ENCODE assay signal across 11 cellular contexts in the genomic region with DNA sequence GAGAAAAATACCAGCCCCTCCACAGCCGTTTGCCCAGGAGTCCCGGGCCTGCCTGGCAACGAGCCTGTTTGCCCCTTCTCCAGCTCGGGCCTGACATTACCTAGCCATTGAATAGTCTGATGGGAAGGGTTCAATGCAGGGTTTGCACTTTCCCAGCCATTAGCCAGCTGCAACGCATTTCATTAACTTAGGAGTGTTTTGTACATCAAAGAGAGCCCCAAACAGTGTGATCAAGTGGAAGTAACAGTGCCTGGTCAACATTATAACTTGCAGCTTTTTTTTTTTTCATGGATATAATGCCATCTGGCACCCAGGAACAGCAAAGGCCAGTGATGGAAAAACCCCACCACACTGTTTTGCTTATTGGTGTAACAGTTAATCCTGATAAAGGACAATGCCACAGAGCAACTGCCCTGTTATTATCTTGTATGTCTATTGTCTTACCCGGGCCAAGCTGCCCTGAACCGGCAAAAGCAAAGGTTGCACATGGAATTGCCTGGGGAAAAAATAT. TPM values are rescaled to one million over a fixed set of nuclear protein-coding genes. Genes with fewer than 3 reads are reported as not detected.
A peak's percentile ranks its signal among the peaks of the same experiment; 100 is the strongest.
DNase-seq lines count a peak whose midpoint lies in the region; ATAC-seq and TF ChIP-seq lines count a peak whose summit lies in the region.
"Had no signal": no experiment of that assay in that cellular context is flagged by ENCODE, and none has a peak within 500 bp of the region (broad histone marks: within the 10 kb centered on the region; RNA-seq: fewer than 3 reads in every experiment).

No MANE protein-coding gene starts in this region.

- H3K4me3 Mint-ChIP-seq in activated naive CD8-positive, alpha-beta T cell: peak overlapping the region; percentile 48
- peak overlapping the region; percentile 62 for H3K4me3 Mint-ChIP-seq in nephron progenitor cell
- H3K4me3 Mint-ChIP-seq: activated CD4-positive, alpha-beta memory T cell treated with anti-CD3 and anti-CD28 coated beads, Interleukin-2, amount 10 ng/mL, durations not matched to agents 7 days and 5 days; stimulated activated naive CD8-positive, alpha-beta T cell treated with anti-CD3 and anti-CD28 coated beads, Interleukin-15, Interleukin-2, amounts not matched to agents 100 ng/mL and 50 ng/mL, for 24 hours had no signal

- no peak for TF ChIP-seq EP300 in suprapubic skin (IDR thresholded peaks at IDR 0.05)

- TF ChIP-seq CTCF in nephron progenitor cell (IDR thresholded peaks at IDR 0.05): no peak
- no peak for TF ChIP-seq CTCF in suprapubic skin (IDR thresholded peaks at IDR 0.05)
- no peak for TF ChIP-seq CTCF in psoas muscle (IDR thresholded peaks at IDR 0.05)

- TF ChIP-seq POLR2A in suprapubic skin (IDR thresholded peaks at IDR 0.05): no peak

- WGBS in suprapubic skin: 47% methylated on average over 7 of the region's 7 CpGs
- WGBS in psoas muscle, 3 donors: 30 to 50% (median 37%) methylated on average over 7 of the region's 7 CpGs

- H3K4me3 ChIP-seq in suprapubic skin (no peak overlapping the region), psoas muscle (no peak overlapping the region)
- H3K4me3 ChIP-seq: left lung had no signal

- no peaks in the 10 kb centered on the region for H3K9me3 ChIP-seq in suprapubic skin
- no peaks in the 10 kb centered on the region for H3K9me3 ChIP-seq in psoas muscle
- H3K9me3 ChIP-seq: left lung had no signal

- DNase-seq in DMS79 (lab: John Stamatoyannopoulos, UW): peak; percentile 14
- peak; percentile 90 for DNase-seq in NCI-H146 (lab: John Stamatoyannopoulos, UW)
- DNase-seq in nephron progenitor cell: no peak
- DNase-seq in suprapubic skin (ENCODE audit: low spot score in 2 of 2): no peak
- no peak for DNase-seq in NCI-H226
- no peak for DNase-seq in psoas muscle
- DNase-seq: activated CD4-positive, alpha-beta memory T cell treated with anti-CD3 and anti-CD28 coated beads, Interleukin-2, amount 10 ng/mL, durations not matched to agents 7 days and 5 days; left lung had no signal

- no peaks in the 10 kb centered on the region for H3K27me3 Mint-ChIP-seq in activated naive CD8-positive, alpha-beta T cell
- H3K27me3 Mint-ChIP-seq in nephron progenitor cell (ENCODE audit: low read depth, poor library complexity): peaks cover 4% of the 10 kb centered on the region
- H3K27me3 Mint-ChIP-seq: activated CD4-positive, alpha-beta memory T cell treated with anti-CD3 and anti-CD28 coated beads, Interleukin-2, amount 10 ng/mL, durations not matched to agents 7 days and 5 days; stimulated activated naive CD8-positive, alpha-beta T cell treated with anti-CD3 and anti-CD28 coated beads, Interleukin-15, Interleukin-2, amounts not matched to agents 100 ng/mL and 50 ng/mL, for 24 hours had no signal

- intact Hi-C loops in psoas muscle (cut with DNase I): no loop called here

- H3K9me3 Mint-ChIP-seq in activated naive CD8-positive, alpha-beta T cell (ENCODE audit: low read depth): no peaks in the 10 kb centered on the region
- peaks cover 3% of the 10 kb centered on the region for H3K9me3 Mint-ChIP-seq in nephron progenitor cell
- H3K9me3 Mint-ChIP-seq: activated CD4-positive, alpha-beta memory T cell treated with anti-CD3 and anti-CD28 coated beads, Interleukin-2, amount 10 ng/mL, durations not matched to agents 7 days and 5 days; stimulated activated naive CD8-positive, alpha-beta T cell treated with anti-CD3 and anti-CD28 coated beads, Interleukin-15, Interleukin-2, amounts not matched to agents 100 ng/mL and 50 ng/mL, for 24 hours had no signal

- H3K27ac ChIP-seq in suprapubic skin: no peak overlapping the region
- no peak overlapping the region for H3K27ac ChIP-seq in psoas muscle
- H3K27ac ChIP-seq: left lung had no signal

- H3K27ac Mint-ChIP-seq in activated naive CD8-positive, alpha-beta T cell: peak overlapping the region; percentile 91
- H3K27ac Mint-ChIP-seq in nephron progenitor cell: peak overlapping the region; percentile 92
- H3K27ac Mint-ChIP-seq: activated CD4-positive, alpha-beta memory T cell treated with anti-CD3 and anti-CD28 coated beads, Interleukin-2, amount 10 ng/mL, durations not matched to agents 7 days and 5 days; stimulated activated naive CD8-positive, alpha-beta T cell treated with anti-CD3 and anti-CD28 coated beads, Interleukin-15, Interleukin-2, amounts not matched to agents 100 ng/mL and 50 ng/mL, for 24 hours had no signal

- H3K4me1 ChIP-seq in suprapubic skin: peaks cover 35% of the 10 kb centered on the region
- no peaks in the 10 kb centered on the region for H3K4me1 ChIP-seq in psoas muscle

- peaks cover 79% of the 10 kb centered on the region for H3K4me1 Mint-ChIP-seq in activated naive CD8-positive, alpha-beta T cell (ENCODE audit: low read depth)
- H3K4me1 Mint-ChIP-seq in nephron progenitor cell: peaks cover 43% of the 10 kb centered on the region

- H3K36me3 ChIP-seq in suprapubic skin: no peaks in the 10 kb centered on the region
- H3K36me3 ChIP-seq in psoas muscle (ENCODE audit: insufficient read depth in 1 of 2, low read depth in 1 of 2): no peaks in the 10 kb centered on the region
- H3K36me3 ChIP-seq: left lung had no signal

- H3K27me3 ChIP-seq in suprapubic skin (no peaks in the 10 kb centered on the region), psoas muscle (ENCODE audit: insufficient read depth in 3 of 3, low read length in 2 of 3) (no peaks in the 10 kb centered on the region)
- H3K27me3 ChIP-seq: left lung had no signal

- peaks cover 8% of the 10 kb centered on the region for H3K36me3 Mint-ChIP-seq in activated naive CD8-positive, alpha-beta T cell
- no peaks in the 10 kb centered on the region for H3K36me3 Mint-ChIP-seq in nephron progenitor cell (ENCODE audit: low read depth)

- no peak for ATAC-seq in psoas muscle
- no peak for ATAC-seq in GM18868 (IDR thresholded peaks at IDR 0.05; ENCODE audit: unreplicated experiment)
- ATAC-seq: left lung had no signal

RNA-seq across cellular contexts. Expression of gene BTG1, which starts 38.0 kb away (rescaled TPM):
- 100 to 1,000 TPM; 103 to 178 (median 156) TPM for total RNA-seq in suprapubic skin
- 10 to 100 TPM; 18.4 to 34.2 (median 28.5) TPM for total RNA-seq in psoas muscle
- 10 to 100 TPM in 2 of 3 donors, 1 to 10 TPM in 1; 9.9 to 12.6 (median 10.6) TPM for polyA plus RNA-seq in psoas muscle

Comparison
In these comparisons a context has a peak if more than half of its experiments do, and no peak if none do; other contexts are left out.
1. DNase-seq: peak in DMS79 (single experiment) and NCI-H146 (single experiment); none in nephron progenitor cell (single experiment), suprapubic skin (0 of 2), NCI-H226 (single experiment) and psoas muscle (0 of 2).